13 cellular contexts compared by ENCODE assay signal in genomic region chr11:47104337-47104950, GRCh38.
DNase-seq lines count a peak whose midpoint lies in the region; TF ChIP-seq lines count a peak whose summit lies in the region.
"Had no signal": no experiment of that assay in that cellular context is flagged by ENCODE, and none has a peak within 500 bp of the region (broad histone marks: within the 10 kb centered on the region; RNA-seq: fewer than 3 reads in every experiment).

No MANE protein-coding gene starts in this region.

- DNase-seq in GM23248 (peak; percentile 56), adipocyte (ENCODE audit: low read depth) (peak; percentile 63), iPS DF 19.7 (ENCODE audit: low read depth, low spot score) (peak; percentile 28), progenitor cell of endocrine pancreas (ENCODE audit: low spot score, unreplicated experiment) (no peak), GM10266 (ENCODE audit: extremely low spot score) (no peak), D341Med (ENCODE audit: low spot score) (no peak), NCI-H146 (lab: John Stamatoyannopoulos, UW) (no peak), middle frontal gyrus (ENCODE audit: extremely low spot score, low spot score) (no peak)
- DNase-seq: DMS 273 treated with DMSO at 0.1 percent for 48 hours, NCI-H1417 treated with DMSO at 0.1 percent for 48 hours, right lobe of liver had no signal

- H3K79me2 ChIP-seq in GM23248 (ENCODE audit: insufficient read depth) = no peaks in the 10 kb centered on the region

- in situ Hi-C loops in GM23248 (cut with MboI) = no loop called here

- H3K9ac ChIP-seq in GM23248 (no peak overlapping the region), adipocyte (ENCODE audit: low read length) (no peak overlapping the region)

- H3K4me3 ChIP-seq in GM23248 (no peak overlapping the region), adipocyte (ENCODE audit: low read length) (no peak overlapping the region)
- H3K4me3 ChIP-seq: right lobe of liver had no signal

- H3F3A ChIP-seq in GM23248 (ENCODE audit: insufficient read depth) = no peaks in the 10 kb centered on the region

- peaks cover 29% of the 10 kb centered on the region for H3K4me1 Mint-ChIP-seq in progenitor cell of endocrine pancreas (ENCODE audit: low read depth)

- no peaks in the 10 kb centered on the region for H3K27me3 Mint-ChIP-seq in progenitor cell of endocrine pancreas

- H4K20me1 ChIP-seq in GM23248 (ENCODE audit: insufficient read depth) = no peaks in the 10 kb centered on the region

- 36 to 40% methylated on average over 3 of the region's 3 CpGs for WGBS in GM23248 (ENCODE audit: low coverage in 1 of 2, low lambda C conversion rate in 2 of 2, missing lambda C conversion rate in 2 of 2), 2 experiments

- H3K9me2 ChIP-seq in GM23248 (ENCODE audit: insufficient read depth) = no peaks in the 10 kb centered on the region

- no peak overlapping the region for H3K4me3 Mint-ChIP-seq in progenitor cell of endocrine pancreas (ENCODE audit: low read depth)
- H3K4me3 Mint-ChIP-seq: T-helper 1 cell treated with Interleukin-12 subunit alpha and Interleukin-12 subunit beta and Interleukin-4 antibody, amounts not matched to agents 30 μg/mL and 1 μg/mL, for 36 hours had no signal

- TF ChIP-seq CTCF in progenitor cell of endocrine pancreas (IDR thresholded peaks at IDR 0.05; ENCODE audit: unreplicated experiment) = no peak
- TF ChIP-seq CTCF in GM10266 (IDR thresholded peaks at IDR 0.05; ENCODE audit: control insufficient read depth, insufficient read depth, low read depth, missing control alignments) = no peak

- H3K4me1 ChIP-seq in GM23248 (ENCODE audit: insufficient read depth) (peaks cover 25% of the 10 kb centered on the region), adipocyte (ENCODE audit: control insufficient read depth, insufficient read depth, low read length) (peaks cover 27% of the 10 kb centered on the region)
- H3K4me1 ChIP-seq: right lobe of liver had no signal

- H3K4me2 ChIP-seq in GM23248 (ENCODE audit: unreplicated experiment) = peak overlapping the region; percentile 25

- H3K9me3 ChIP-seq in GM23248 (ENCODE audit: low read depth) = no peaks in the 10 kb centered on the region
- no peaks in the 10 kb centered on the region for H3K9me3 ChIP-seq in adipocyte (ENCODE audit: control insufficient read depth, low read length)
- H3K9me3 ChIP-seq: right lobe of liver had no signal

- no peaks in the 10 kb centered on the region for H3K36me3 ChIP-seq in GM23248 (ENCODE audit: low read depth)
- no peaks in the 10 kb centered on the region for H3K36me3 ChIP-seq in adipocyte (ENCODE audit: control insufficient read depth, insufficient read depth, low read length, severe bottlenecking)
- H3K36me3 ChIP-seq: right lobe of liver had no signal

- H3K9me3 Mint-ChIP-seq in progenitor cell of endocrine pancreas (ENCODE audit: low read depth) = no peaks in the 10 kb centered on the region
- H3K9me3 Mint-ChIP-seq: T-helper 1 cell treated with Interleukin-12 subunit alpha and Interleukin-12 subunit beta and Interleukin-4 antibody, amounts not matched to agents 30 μg/mL and 1 μg/mL, for 36 hours had no signal

- no peaks in the 10 kb centered on the region for H3K36me3 Mint-ChIP-seq in progenitor cell of endocrine pancreas (ENCODE audit: insufficient read depth)

- peak overlapping the region; percentile 7; the same call in 1 of the 2 replicates for H3K27ac ChIP-seq in GM23248
- H3K27ac ChIP-seq: HL-60, right lobe of liver had no signal

- no peaks in the 10 kb centered on the region for H3K27me3 ChIP-seq in GM23248 (replicated peaks; ENCODE audit: insufficient read depth)
- H3K27me3 ChIP-seq in adipocyte (replicated peaks; ENCODE audit: control insufficient read depth, insufficient read depth, low read length) = no peaks in the 10 kb centered on the region

- H2AFZ ChIP-seq in GM23248 = peak overlapping the region; percentile 31; the same call in 1 of the 2 replicates

- H3K27ac Mint-ChIP-seq in progenitor cell of endocrine pancreas = peak overlapping the region; percentile 3
- H3K27ac Mint-ChIP-seq: T-helper 1 cell treated with Interleukin-12 subunit alpha and Interleukin-12 subunit beta and Interleukin-4 antibody, amounts not matched to agents 30 μg/mL and 1 μg/mL, for 36 hours had no signal

Comparison
In these comparisons a context has a peak if more than half of its experiments do, and no peak if none do; other contexts are left out.
1. DNase-seq: peak in GM23248 (single experiment), adipocyte (single experiment) and iPS DF 19.7 (single experiment); none in progenitor cell of endocrine pancreas (single experiment), GM10266 (single experiment), D341Med (single experiment), NCI-H146 (single experiment) and middle frontal gyrus (single experiment).